ENCODE assay signal across 9 cellular contexts in the genomic region with DNA sequence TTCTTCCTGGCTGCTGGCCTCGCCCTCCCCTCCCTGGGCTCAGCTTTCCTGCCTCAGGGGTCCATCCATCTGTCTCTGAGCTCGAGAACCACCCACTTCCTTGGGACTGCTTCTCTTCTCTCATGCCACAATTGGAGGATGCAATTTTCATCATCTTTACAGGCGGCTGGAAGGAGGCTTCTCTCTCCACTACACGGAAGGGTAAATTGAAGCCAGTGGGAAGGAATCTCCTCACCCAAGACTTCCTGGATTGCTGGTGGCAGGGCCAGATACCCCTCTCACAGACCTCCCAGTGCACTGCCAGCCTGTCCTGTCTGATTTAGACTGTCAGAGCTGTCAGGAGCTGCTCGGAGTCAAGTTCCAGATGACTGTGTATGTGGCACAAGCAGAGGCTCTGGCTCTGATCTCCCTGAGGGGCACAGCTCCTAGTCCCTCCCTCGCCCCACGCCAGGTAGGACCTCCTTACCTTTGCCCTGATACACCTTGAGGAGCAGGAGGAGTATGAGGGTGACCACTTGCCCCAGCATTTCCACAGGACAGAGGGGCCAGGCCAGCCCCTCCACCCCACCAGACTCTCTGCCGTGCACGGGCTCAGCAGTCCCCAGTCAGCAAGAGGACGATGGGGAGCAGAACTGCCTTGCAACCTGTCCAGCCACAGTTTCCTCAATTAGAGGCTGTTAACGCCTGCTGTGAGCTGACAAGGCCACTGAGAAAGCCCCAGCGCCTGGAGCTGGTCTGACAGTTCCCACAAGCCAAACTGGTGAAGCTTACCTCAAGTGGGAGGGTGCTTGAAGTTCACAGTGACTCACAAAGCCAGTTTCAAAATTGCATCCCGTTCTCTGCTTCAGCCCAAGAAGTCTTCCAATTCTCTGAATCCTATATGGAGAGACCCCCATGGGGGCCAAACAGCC. TPM values are rescaled to one million over a fixed set of nuclear protein-coding genes. Genes with fewer than 3 reads are reported as not detected.
DNase-seq lines count a peak whose midpoint lies in the region; ATAC-seq and FAIRE-seq lines count a peak whose summit lies in the region.
"Had no signal": no experiment of that assay in that cellular context is flagged by ENCODE, and none has a peak within 500 bp of the region (broad histone marks: within the 10 kb centered on the region; RNA-seq: fewer than 3 reads in every experiment).

A gene with protein sequence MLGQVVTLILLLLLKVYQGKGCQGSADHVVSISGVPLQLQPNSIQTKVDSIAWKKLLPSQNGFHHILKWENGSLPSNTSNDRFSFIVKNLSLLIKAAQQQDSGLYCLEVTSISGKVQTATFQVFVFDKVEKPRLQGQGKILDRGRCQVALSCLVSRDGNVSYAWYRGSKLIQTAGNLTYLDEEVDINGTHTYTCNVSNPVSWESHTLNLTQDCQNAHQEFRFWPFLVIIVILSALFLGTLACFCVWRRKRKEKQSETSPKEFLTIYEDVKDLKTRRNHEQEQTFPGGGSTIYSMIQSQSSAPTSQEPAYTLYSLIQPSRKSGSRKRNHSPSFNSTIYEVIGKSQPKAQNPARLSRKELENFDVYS (minus strand): TSS at position 737 of the 911 bp plus-strand sequence. CDS start 210 bp downstream, at position 527.

- H3K4me3 Mint-ChIP-seq in natural killer cell treated with Interleukin-12 subunit alpha and Interleukin-12 subunit beta and Interleukin-15 and Interleukin-18, amount 100 ng/mL, for 72 hours, result peak within 1 kb of the TSS; percentile 95

- ATAC-seq in GM21825 (IDR thresholded peaks at IDR 0.05; ENCODE audit: unreplicated experiment), result peak; percentile 66
- ATAC-seq in natural killer cell treated with Interleukin-12 subunit alpha and Interleukin-12 subunit beta and Interleukin-15 and Interleukin-18, amount 100 ng/mL, for 72 hours, result peak; percentile 96 to 98

- DNase-seq in NOMO-1 (lab: John Stamatoyannopoulos, UW; ENCODE audit: unreplicated experiment in 2 of 2) (peak; percentile 90 to 95), DMS 273 (lab: John Stamatoyannopoulos, UW; ENCODE audit: unreplicated experiment) (no peak), HTR-8/SVneo (ENCODE audit: insufficient read length, low spot score) (no peak), G401 (ENCODE audit: low spot score) (no peak)
- peak; percentile 61 for DNase-seq in activated gamma-delta T cell treated with anti-CD3 and anti-CD28 coated beads, Interleukin-2, amount 50 U/mL, for 16 hours (ENCODE audit: low read depth)
- peak; percentile 94 for DNase-seq in natural killer cell treated with Interleukin-12 subunit alpha and Interleukin-12 subunit beta and Interleukin-15 and Interleukin-18, amount 100 ng/mL, for 72 hours (ENCODE audit: low spot score)

- peak within 1 kb of the TSS; percentile 32; the same call in 1 of the 2 replicates for H3K4me3 ChIP-seq in GM08714 (ENCODE audit: low read length)

- no peaks in the 10 kb centered on the region for H3K27me3 Mint-ChIP-seq in natural killer cell treated with Interleukin-12 subunit alpha and Interleukin-12 subunit beta and Interleukin-15 and Interleukin-18, amount 100 ng/mL, for 72 hours

- no peaks in the 10 kb centered on the region for H3K9me3 Mint-ChIP-seq in natural killer cell treated with Interleukin-12 subunit alpha and Interleukin-12 subunit beta and Interleukin-15 and Interleukin-18, amount 100 ng/mL, for 72 hours

- FAIRE-seq in HTR-8/SVneo (lab: Jason Lieb, UNC), result no peak
- FAIRE-seq: colon had no signal

- H3K36me3 Mint-ChIP-seq in natural killer cell treated with Interleukin-12 subunit alpha and Interleukin-12 subunit beta and Interleukin-15 and Interleukin-18, amount 100 ng/mL, for 72 hours, result peaks cover 12% of the 10 kb centered on the region

- H3K27ac Mint-ChIP-seq in natural killer cell treated with Interleukin-12 subunit alpha and Interleukin-12 subunit beta and Interleukin-15 and Interleukin-18, amount 100 ng/mL, for 72 hours, result peak within 1 kb of the TSS; percentile 92 to 93

- in situ Hi-C loops in G401 (cut with HindIII; ENCODE audit: low sequenced_read_pairs), result no loop called here

- peaks cover 49 to 54% of the 10 kb centered on the region in 2 donors for H3K4me1 Mint-ChIP-seq in natural killer cell treated with Interleukin-12 subunit alpha and Interleukin-12 subunit beta and Interleukin-15 and Interleukin-18, amount 100 ng/mL, for 72 hours (ENCODE audit: low read depth in 2 of 2)

RNA-seq across cellular contexts. Expression of the gene that starts here (rescaled TPM):
- 10 to 100 TPM; 36.6 to 64.4 TPM for total RNA-seq in natural killer cell treated with Interleukin-12 subunit alpha and Interleukin-12 subunit beta and Interleukin-15 and Interleukin-18, amount 100 ng/mL, for 72 hours
- total RNA-seq in G401 (2014; rRNA removed; shearing (Covaris generic)), result not detected in 2 replicates

Comparison
In these comparisons a context has a peak if more than half of its experiments do, and no peak if none do; other contexts are left out.
1. RNA of the gene that starts here (total RNA-seq): 36.6 to 64.4 TPM in natural killer cell treated with Interleukin-12 subunit alpha and Interleukin-12 subunit beta and Interleukin-15 and Interleukin-18, amount 100 ng/mL, for 72 hours; not detected in G401; every median in the first group is over 10 times any median in the second.
2. DNase-seq: peak in NOMO-1 (2 of 2), activated gamma-delta T cell treated with anti-CD3 and anti-CD28 coated beads, Interleukin-2, amount 50 U/mL, for 16 hours (single experiment) and natural killer cell treated with Interleukin-12 subunit alpha and Interleukin-12 subunit beta and Interleukin-15 and Interleukin-18, amount 100 ng/mL, for 72 hours (single experiment); none in DMS 273 (single experiment), HTR-8/SVneo (single experiment) and G401 (single experiment).